In genomic region chr16:73171901-73172619, GRCh38 we compare ENCODE assay signal across 11 cellular contexts.
DNase-seq lines count a peak whose midpoint lies in the region; ATAC-seq and TF ChIP-seq lines count a peak whose summit lies in the region.
"Had no signal": no experiment of that assay in that cellular context is flagged by ENCODE, and none has a peak within 500 bp of the region (broad histone marks: within the 10 kb centered on the region; RNA-seq: fewer than 3 reads in every experiment).

No MANE protein-coding gene starts in this region.

- peak; percentile 15 for DNase-seq in COLO668 (lab: John Stamatoyannopoulos, UW; ENCODE audit: unreplicated experiment)
- peak; percentile 42 to 61 for DNase-seq in SHP77 (lab: John Stamatoyannopoulos, UW)
- DNase-seq in heart left ventricle = peak; percentile 27 to 63 (median 42)
- no peak for DNase-seq in prostate gland (ENCODE audit: low spot score)
- no peak for DNase-seq in medulla oblongata (ENCODE audit: extremely low spot score)
- DNase-seq in activated T-cell treated with anti-CD3 and anti-CD28 coated beads, Interleukin-2, amount 50 U/mL, for 4 hours = no peak
- no peak for DNase-seq in NCI-H2029 (lab: John Stamatoyannopoulos, UW)
- no peak for DNase-seq in NCI-H2029 treated with DMSO at 0.1 percent for 48 hours (lab: John Stamatoyannopoulos, UW)
- DNase-seq: activated CD8-positive, alpha-beta T cell treated with anti-CD3 and anti-CD28 coated beads, Interleukin-2, amount 10 ng/mL, durations not matched to agents 7 days and 5 days; activated naive CD8-positive, alpha-beta T cell treated with anti-CD3 and anti-CD28 coated beads, Interleukin-2, amount 50 U/mL, for 24 hours; SW 1271 had no signal

- no peaks in the 10 kb centered on the region for H3K27me3 Mint-ChIP-seq in activated T-cell treated with anti-CD3 and anti-CD28 coated beads, Interleukin-2, amount 50 U/mL, for 4 hours (ENCODE audit: low read depth)
- H3K27me3 Mint-ChIP-seq: activated naive CD8-positive, alpha-beta T cell treated with anti-CD3 and anti-CD28 coated beads, Interleukin-2, amount 50 U/mL, for 24 hours had no signal

- TF ChIP-seq POLR2A in heart left ventricle (IDR thresholded peaks at IDR 0.05) (no peak), prostate gland (IDR thresholded peaks at IDR 0.05) (no peak)

- H3K9me3 ChIP-seq in heart left ventricle (no peaks in the 10 kb centered on the region), prostate gland (no peaks in the 10 kb centered on the region)

- peak in 3 of 4 donors; percentile 31 to 45 (median 34) for ATAC-seq in heart left ventricle
- ATAC-seq in activated T-cell treated with anti-CD3 and anti-CD28 coated beads, Interleukin-2, amount 50 U/mL, for 4 hours = no peak
- ATAC-seq: activated CD8-positive, alpha-beta T cell treated with anti-CD3 and anti-CD28 coated beads, Interleukin-2, amount 10 ng/mL, durations not matched to agents 7 days and 5 days; activated naive CD8-positive, alpha-beta T cell treated with anti-CD3 and anti-CD28 coated beads, Interleukin-2, amount 50 U/mL, for 24 hours had no signal

- intact Hi-C loops in heart left ventricle (cut with DNase I) = loop anchor here in 7 of 10 donors (5.0 to 10.0 kb wide), 5 partner anchors 97 to 237 kb away; no protein-coding TSS in a partner anchor
- intact Hi-C loops in prostate gland (cut with DNase I) = loop anchor here (5.0 kb wide), 1 partner anchor 105 kb away; no protein-coding TSS in a partner anchor

- H3K4me1 ChIP-seq in heart left ventricle (peaks cover 0 to 48% (median 16%) of the 10 kb centered on the region in 12 donors), prostate gland (replicated peaks) (peaks cover 4% of the 10 kb centered on the region)

- H3K36me3 ChIP-seq in heart left ventricle (no peaks in the 10 kb centered on the region), prostate gland (no peaks in the 10 kb centered on the region)

- TF ChIP-seq CTCF in heart left ventricle (IDR thresholded peaks at IDR 0.05) (no peak), prostate gland (IDR thresholded peaks at IDR 0.05) (no peak)

- H3K27me3 ChIP-seq in heart left ventricle (no peaks in the 10 kb centered on the region), prostate gland (replicated peaks; ENCODE audit: insufficient read depth) (no peaks in the 10 kb centered on the region)

- no peaks in the 10 kb centered on the region for H3K9me3 Mint-ChIP-seq in activated T-cell treated with anti-CD3 and anti-CD28 coated beads, Interleukin-2, amount 50 U/mL, for 4 hours

- H3K4me1 Mint-ChIP-seq in activated T-cell treated with anti-CD3 and anti-CD28 coated beads, Interleukin-2, amount 50 U/mL, for 4 hours (ENCODE audit: low read depth) = no peaks in the 10 kb centered on the region
- H3K4me1 Mint-ChIP-seq: activated naive CD8-positive, alpha-beta T cell treated with anti-CD3 and anti-CD28 coated beads, Interleukin-2, amount 50 U/mL, for 24 hours had no signal

- H3K27ac ChIP-seq in heart left ventricle = peak overlapping the region; percentile 58 to 87 (median 73)
- H3K27ac ChIP-seq in prostate gland = peak overlapping the region; percentile 8 to 69

- no peaks in the 10 kb centered on the region for H3K36me3 Mint-ChIP-seq in activated T-cell treated with anti-CD3 and anti-CD28 coated beads, Interleukin-2, amount 50 U/mL, for 4 hours (ENCODE audit: insufficient read depth)

- WGBS in heart left ventricle, 4 donors = 71 to 82% (median 76%) methylated on average over 24 to 25 of the region's 25 CpGs
- WGBS in prostate gland = 66% methylated on average over 25 of the region's 25 CpGs

- H3K4me3 ChIP-seq in heart left ventricle (no peak overlapping the region), prostate gland (no peak overlapping the region)

- no peak overlapping the region for H3K4me3 Mint-ChIP-seq in activated T-cell treated with anti-CD3 and anti-CD28 coated beads, Interleukin-2, amount 50 U/mL, for 4 hours
- H3K4me3 Mint-ChIP-seq: activated CD8-positive, alpha-beta T cell treated with anti-CD3 and anti-CD28 coated beads, Interleukin-2, amount 10 ng/mL, durations not matched to agents 7 days and 5 days; activated naive CD8-positive, alpha-beta T cell treated with anti-CD3 and anti-CD28 coated beads, Interleukin-2, amount 50 U/mL, for 24 hours had no signal

Comparison
In these comparisons a context has a peak if more than half of its experiments do, and no peak if none do; other contexts are left out.
1. DNase-seq: peak in COLO668 (single experiment), SHP77 (2 of 2) and heart left ventricle (5 of 5); none in prostate gland (single experiment), medulla oblongata (single experiment), activated T-cell treated with anti-CD3 and anti-CD28 coated beads, Interleukin-2, amount 50 U/mL, for 4 hours (single experiment), NCI-H2029 (single experiment) and NCI-H2029 treated with DMSO at 0.1 percent for 48 hours (single experiment).
2. ATAC-seq: peak in heart left ventricle (3 of 4); none in activated T-cell treated with anti-CD3 and anti-CD28 coated beads, Interleukin-2, amount 50 U/mL, for 4 hours (0 of 2).